In genomic region chr4:71136071-71136470, GRCh38 we compare ENCODE assay signal across 24 cellular contexts.
"Had no signal": no experiment of that assay in that cellular context is flagged by ENCODE, and none has a peak within 500 bp of the region (broad histone marks: within the 10 kb centered on the region; RNA-seq: fewer than 3 reads in every experiment).

No MANE protein-coding gene starts in this region.

- H3K27me3 Mint-ChIP-seq: dendritic cell treated with granulocyte-macrophage colony-stimulating factor and Interleukin-4, amounts not matched to agents 40 ng/mL and 50 ng/mL, for 4 days; effector memory CD8-positive, alpha-beta T cell had no signal

- ATAC-seq: effector memory CD8-positive, alpha-beta T cell; esophagus mucosa; gastrocnemius medialis; heart right ventricle; left cardiac atrium; left lung; left ventricle myocardium superior; lower lobe of right lung; mucosa of descending colon had no signal

- H3K4me3 Mint-ChIP-seq: dendritic cell treated with granulocyte-macrophage colony-stimulating factor and Interleukin-4, amounts not matched to agents 40 ng/mL and 50 ng/mL, for 4 days; effector memory CD8-positive, alpha-beta T cell; endodermal cell; mesothelial cell of epicardium had no signal

- H3K4me3 ChIP-seq: colonic mucosa, esophagus squamous epithelium, gastrocnemius medialis, heart right ventricle, left lung, lower lobe of right lung, mucosa of descending colon had no signal

- H3K27ac ChIP-seq: colonic mucosa, epithelial cell of prostate, esophagus squamous epithelium, gastrocnemius medialis, heart right ventricle, left lung, lower lobe of right lung had no signal

- DNase-seq: colonic mucosa; cortex of kidney; effector CD8-positive, alpha-beta T cell; effector memory CD8-positive, alpha-beta T cell; endodermal cell; erythroblast; esophagus squamous epithelium; foreskin fibroblast; foreskin melanocyte; gastrocnemius medialis; glutamatergic neuron; head of caudate nucleus; heart right ventricle; hippocampal formation; left cardiac atrium; left lung; left ventricle myocardium superior; lower lobe of right lung; mesenchymal stem cell; mucosa of descending colon had no signal

- H3K9me3 ChIP-seq: colonic mucosa, esophagus squamous epithelium, gastrocnemius medialis, heart right ventricle, left lung, lower lobe of right lung, mucosa of descending colon had no signal

- H3K27me3 ChIP-seq: colonic mucosa, esophagus squamous epithelium, gastrocnemius medialis, heart right ventricle, left lung had no signal

- H3K4me1 ChIP-seq: colonic mucosa, esophagus squamous epithelium, gastrocnemius medialis, heart right ventricle, left lung, lower lobe of right lung had no signal

- H3K9me3 Mint-ChIP-seq: dendritic cell treated with granulocyte-macrophage colony-stimulating factor and Interleukin-4, amounts not matched to agents 40 ng/mL and 50 ng/mL, for 4 days; endodermal cell had no signal

- H3K36me3 ChIP-seq: colonic mucosa, esophagus squamous epithelium, gastrocnemius medialis, heart right ventricle, left lung, lower lobe of right lung had no signal

- H3K4me1 Mint-ChIP-seq: endodermal cell, mesothelial cell of epicardium had no signal

- H3K27ac Mint-ChIP-seq: dendritic cell treated with granulocyte-macrophage colony-stimulating factor and Interleukin-4, amounts not matched to agents 40 ng/mL and 50 ng/mL, for 4 days; effector memory CD8-positive, alpha-beta T cell; endodermal cell; mesothelial cell of epicardium had no signal

- H3K36me3 Mint-ChIP-seq: mesothelial cell of epicardium had no signal
